ENCODE assay signal across 1 cellular context in the genomic region with DNA sequence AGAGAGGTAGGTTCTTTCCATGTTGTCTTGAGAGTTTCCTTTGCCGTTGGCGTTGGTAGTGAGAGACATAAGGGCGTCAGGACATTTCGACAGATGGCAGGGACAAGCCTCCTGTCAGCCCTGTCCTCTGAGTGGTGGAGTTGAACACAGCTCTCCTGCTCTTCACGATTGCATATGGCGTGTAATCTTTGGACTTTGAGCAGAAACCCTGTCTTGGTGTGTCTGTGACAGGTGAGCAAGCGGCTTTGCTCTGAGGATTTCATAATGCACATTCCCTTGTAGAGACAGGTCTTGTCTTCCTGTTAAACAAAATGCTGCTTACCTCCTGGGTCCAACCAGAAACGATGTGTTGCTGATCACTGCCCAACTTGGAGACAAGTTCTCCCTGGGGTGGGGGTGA.
TF ChIP-seq lines count a peak whose summit lies in the region.

No MANE protein-coding gene starts in this region.

TF ChIP-seq in IMR-90, 13 proteins besides CTCF, POLR2A, EP300 and RAD21:
- TF ChIP-seq, protein P1, sequence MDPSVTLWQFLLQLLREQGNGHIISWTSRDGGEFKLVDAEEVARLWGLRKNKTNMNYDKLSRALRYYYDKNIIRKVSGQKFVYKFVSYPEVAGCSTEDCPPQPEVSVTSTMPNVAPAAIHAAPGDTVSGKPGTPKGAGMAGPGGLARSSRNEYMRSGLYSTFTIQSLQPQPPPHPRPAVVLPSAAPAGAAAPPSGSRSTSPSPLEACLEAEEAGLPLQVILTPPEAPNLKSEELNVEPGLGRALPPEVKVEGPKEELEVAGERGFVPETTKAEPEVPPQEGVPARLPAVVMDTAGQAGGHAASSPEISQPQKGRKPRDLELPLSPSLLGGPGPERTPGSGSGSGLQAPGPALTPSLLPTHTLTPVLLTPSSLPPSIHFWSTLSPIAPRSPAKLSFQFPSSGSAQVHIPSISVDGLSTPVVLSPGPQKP (IDR thresholded peaks at IDR 0.05; ENCODE audit: borderline replicate concordance, low read depth, low read length), result no peak
- TF ChIP-seq NFE2L2 (IDR thresholded peaks at IDR 0.05; ENCODE audit: low read depth, low read length) (no peak), MAZ (IDR thresholded peaks at IDR 0.05; ENCODE audit: borderline replicate concordance, low read depth, low read length) (no peak), MXI1 (IDR thresholded peaks at IDR 0.05; ENCODE audit: borderline replicate concordance, low read depth, low read length) (no peak), RFX5 (IDR thresholded peaks at IDR 0.05; ENCODE audit: low read depth, low read length) (no peak), SMC3 (IDR thresholded peaks at IDR 0.05; ENCODE audit: low read depth, low read length) (no peak), BHLHE40 (IDR thresholded peaks at IDR 0.05; ENCODE audit: low read depth, low read length) (no peak), MAFK (IDR thresholded peaks at IDR 0.05; ENCODE audit: low read depth, low read length) (no peak), CEBPB (IDR thresholded peaks at IDR 0.05; ENCODE audit: low read depth, low read length) (no peak), RCOR1 (IDR thresholded peaks at IDR 0.05; ENCODE audit: insufficient replicate concordance, low read length) (no peak), CHD1 (IDR thresholded peaks at IDR 0.05; ENCODE audit: low read depth, low read length) (no peak), FOS (IDR thresholded peaks at IDR 0.05; ENCODE audit: low read depth, low read length) (no peak)
- TF ChIP-seq, protein P2, sequence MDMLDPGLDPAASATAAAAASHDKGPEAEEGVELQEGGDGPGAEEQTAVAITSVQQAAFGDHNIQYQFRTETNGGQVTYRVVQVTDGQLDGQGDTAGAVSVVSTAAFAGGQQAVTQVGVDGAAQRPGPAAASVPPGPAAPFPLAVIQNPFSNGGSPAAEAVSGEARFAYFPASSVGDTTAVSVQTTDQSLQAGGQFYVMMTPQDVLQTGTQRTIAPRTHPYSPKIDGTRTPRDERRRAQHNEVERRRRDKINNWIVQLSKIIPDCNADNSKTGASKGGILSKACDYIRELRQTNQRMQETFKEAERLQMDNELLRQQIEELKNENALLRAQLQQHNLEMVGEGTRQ (IDR thresholded peaks at IDR 0.05; ENCODE audit: low read depth, low read length), result no peak
